Comparison of ENCODE assay signal across 31 cellular contexts in the genomic region with DNA sequence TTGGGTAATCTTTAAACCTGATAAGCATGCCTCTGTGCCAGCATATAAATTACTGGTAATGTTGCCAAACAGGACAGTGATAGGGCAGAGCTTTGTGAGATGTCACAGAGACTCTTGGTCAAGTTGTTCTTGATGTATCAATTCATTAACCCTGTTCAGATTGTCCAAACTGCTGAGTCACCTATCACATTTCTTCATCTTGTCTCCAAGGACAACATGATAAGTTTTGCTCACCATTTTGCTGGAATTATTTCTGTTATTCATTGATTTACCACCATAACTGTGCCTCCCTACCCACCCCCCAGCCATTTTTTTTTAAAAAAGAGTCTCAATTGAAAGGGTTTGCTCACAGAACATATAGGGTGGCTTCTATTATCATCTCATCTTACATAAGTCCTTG. TPM values are rescaled to one million over a fixed set of nuclear protein-coding genes. Genes with fewer than 3 reads are reported as not detected.
"Had no signal": no experiment of that assay in that cellular context is flagged by ENCODE, and none has a peak within 500 bp of the region (broad histone marks: within the 10 kb centered on the region; RNA-seq: fewer than 3 reads in every experiment).

No MANE protein-coding gene starts in this region.

- H3K4me1 Mint-ChIP-seq: activated naive CD8-positive, alpha-beta T cell treated with anti-CD3 and anti-CD28 coated beads, Interleukin-2, amount 50 U/mL, for 24 hours; brain; naive B cell had no signal

- H3K4me3 ChIP-seq: lower lobe of right lung, smooth muscle cell, testis, uterus had no signal

- ATAC-seq: activated naive CD8-positive, alpha-beta T cell treated with anti-CD3 and anti-CD28 coated beads, Interleukin-2, amount 50 U/mL, for 24 hours; foreskin keratinocyte; left lobe of liver; lower lobe of right lung; sciatic nerve had no signal

- H3K36me3 ChIP-seq: lower lobe of right lung, uterus had no signal

- H3K27ac Mint-ChIP-seq: activated naive CD8-positive, alpha-beta T cell treated with anti-CD3 and anti-CD28 coated beads, Interleukin-2, amount 50 U/mL, for 24 hours; brain; naive B cell; T-helper 2 cell treated with Interferon-gamma antibody and Interleukin-4, amounts not matched to agents 5 μg/mL and 100 μg/mL, for 36 hours had no signal

- H3K27ac ChIP-seq: epithelial cell of prostate, foreskin keratinocyte, lower lobe of right lung, testis, uterus had no signal

- H3K4me2 ChIP-seq: smooth muscle cell had no signal

- DNase-seq: activated CD4-positive, alpha-beta T cell treated with anti-CD3 and anti-CD28 coated beads for 4 hours; activated CD4-positive, alpha-beta T cell treated with anti-CD3 and anti-CD28 coated beads, Interleukin-2, amount 50 U/mL, for 48 hours; activated CD4-positive, CD25-positive, alpha-beta regulatory T cell; activated gamma-delta T cell; activated naive CD4-positive, alpha-beta T cell treated with anti-CD3 and anti-CD28 coated beads, Interleukin-2, amount 50 U/mL, for 16 hours; activated naive CD8-positive, alpha-beta T cell treated with anti-CD3 and anti-CD28 coated beads, Interleukin-2, amount 50 U/mL, for 24 hours; activated T-cell treated with anti-CD3 and anti-CD28 coated beads for 4 hours; anterior cingulate cortex; foreskin keratinocyte; kidney; lower lobe of right lung; naive B cell; nucleus accumbens; stimulated activated CD4-positive, alpha-beta T cell treated with anti-CD3 and anti-CD28 coated beads, Interleukin-2, amount 100 ng/mL, for 48 hours; stimulated activated CD8-positive, alpha-beta memory T cell treated with anti-CD3 and anti-CD28 coated beads, Interleukin-4, amount 100 ng/mL, for 48 hours; stimulated activated naive CD4-positive, alpha-beta T cell; testis; trophoblast cell; uterus had no signal

- H3K27me3 ChIP-seq: foreskin keratinocyte, testis, uterus had no signal

- H3K4me3 Mint-ChIP-seq: activated naive CD8-positive, alpha-beta T cell treated with anti-CD3 and anti-CD28 coated beads, Interleukin-2, amount 50 U/mL, for 24 hours; brain; naive B cell; T-helper 2 cell treated with Interferon-gamma antibody and Interleukin-4, amounts not matched to agents 5 μg/mL and 100 μg/mL, for 36 hours had no signal

- H3K9me3 ChIP-seq: lower lobe of right lung, testis, uterus had no signal

- H3K27me3 Mint-ChIP-seq: brain, naive B cell had no signal

- H3K36me3 Mint-ChIP-seq: brain, naive B cell had no signal

- H3K9me3 Mint-ChIP-seq: brain had no signal

- H3K4me1 ChIP-seq: foreskin keratinocyte, lower lobe of right lung, testis, uterus had no signal

RNA-seq across cellular contexts. Expression of gene ARMH2, which starts 43.4 kb away (rescaled TPM):
- total RNA-seq: cardiac septum, chondrocyte, fibroblast of lung, foreskin keratinocyte, glomerular endothelial cell, kidney, left lobe of liver, mesenteric fat pad, mucosa of gallbladder, sciatic nerve, smooth muscle cell, uterus had no signal
- polyA plus RNA-seq: fibroblast of lung, foreskin keratinocyte, smooth muscle cell had no signal
